Comparison of ENCODE assay signal across 10 cellular contexts in the genomic region with DNA sequence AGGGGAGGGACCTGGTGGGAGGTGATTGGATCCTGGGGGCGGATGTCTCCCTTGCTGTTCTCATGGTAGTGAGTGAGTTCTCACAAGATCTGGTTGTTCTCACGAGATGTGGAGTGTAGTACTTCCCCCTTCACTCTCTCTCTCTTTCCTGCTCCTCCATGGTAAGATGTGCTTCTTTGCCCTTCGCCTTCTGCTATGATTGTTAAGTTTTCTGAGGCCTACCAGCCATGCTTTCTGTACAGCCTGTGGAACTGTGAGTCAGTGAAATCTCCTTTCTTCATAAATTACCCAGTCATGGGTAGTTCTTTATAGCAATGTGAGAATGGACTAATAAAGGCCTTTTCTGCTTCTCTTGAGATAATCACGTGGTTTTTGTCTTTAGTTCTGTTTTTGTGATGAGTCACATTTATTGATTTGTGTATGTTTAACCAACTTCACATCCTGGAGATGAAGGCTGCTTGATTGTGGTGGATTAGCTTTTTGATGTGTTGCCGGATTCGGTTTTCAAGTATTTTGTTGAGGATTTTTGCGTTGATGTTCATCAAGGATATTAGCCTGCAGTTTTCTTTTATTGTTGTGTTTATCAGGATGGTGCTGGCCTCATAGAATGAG. TPM values are rescaled to one million over a fixed set of nuclear protein-coding genes. Genes with fewer than 3 reads are reported as not detected.
DNase-seq lines count a peak whose midpoint lies in the region; ATAC-seq, FAIRE-seq and TF ChIP-seq lines count a peak whose summit lies in the region.
"Had no signal": no experiment of that assay in that cellular context is flagged by ENCODE, and none has a peak within 500 bp of the region (broad histone marks: within the 10 kb centered on the region; RNA-seq: fewer than 3 reads in every experiment).

No MANE protein-coding gene starts in this region.

- H3K4me2 ChIP-seq in HepG2 (ENCODE audit: low read depth, low read length) = no peak overlapping the region

- no peak for TF ChIP-seq RAD21 in HepG2 (CRISPR knock-in tag; IDR thresholded peaks at IDR 0.05)

- H3K9me3 Mint-ChIP-seq in T-helper 2 cell treated with Interferon-gamma antibody and Interleukin-4, amounts not matched to agents 5 μg/mL and 100 μg/mL, for 36 hours = peaks cover 15% of the 10 kb centered on the region

- H3K79me2 ChIP-seq in HepG2 (ENCODE audit: insufficient read depth, low read length) = peaks cover 19% of the 10 kb centered on the region

- POLR2A ChIA-PET in HepG2 (lab: Yijun Ruan, JAX) (interaction anchor here (1.3 kb wide), 1 partner anchor 10 kb away, joined by 3 read pairs; no protein-coding TSS in a partner anchor), A673 (lab: Charles Lee; ENCODE audit: low non-redundant PET) (no interaction called here)

- H3K4me1 ChIP-seq in HepG2 (ENCODE audit: insufficient read depth, low read length) = peaks cover 19% of the 10 kb centered on the region
- no peaks in the 10 kb centered on the region for H3K4me1 ChIP-seq in A673 (ENCODE audit: insufficient read depth, low read length, poor library complexity, severe bottlenecking)

- H3K27me3 ChIP-seq in HepG2 (ENCODE audit: control insufficient read depth in 1 of 2, insufficient read depth in 2 of 2, low read length in 2 of 2) = no peaks in the 10 kb centered on the region
- H3K27me3 ChIP-seq in A673 (replicated peaks; ENCODE audit: insufficient read depth, low read depth, low read length, poor library complexity) = no peaks in the 10 kb centered on the region

- intact Hi-C loops in HepG2 (cut with micrococcal nuclease; ENCODE audit: unreplicated experiment) (no loop called here), A673 (cut with micrococcal nuclease; ENCODE audit: unreplicated experiment) (no loop called here)

- peak overlapping the region; percentile 76 for H3K27ac Mint-ChIP-seq in T-helper 2 cell treated with Interferon-gamma antibody and Interleukin-4, amounts not matched to agents 5 μg/mL and 100 μg/mL, for 36 hours

- ATAC-seq in HG03025 (IDR thresholded peaks at IDR 0.05; ENCODE audit: low FRiP score, unreplicated experiment) = peak; percentile 55
- ATAC-seq in HepG2 = peak; percentile 67
- no peak for ATAC-seq in GM19452 (IDR thresholded peaks at IDR 0.05; ENCODE audit: unreplicated experiment)

- H3K36me3 Mint-ChIP-seq in T-helper 2 cell treated with Interferon-gamma antibody and Interleukin-4, amounts not matched to agents 5 μg/mL and 100 μg/mL, for 36 hours (ENCODE audit: low read depth) = peaks cover 24% of the 10 kb centered on the region

- TF ChIP-seq EP300 in HepG2 (IDR thresholded peaks at IDR 0.05; ENCODE audit: low read depth in 2 of 2, low read length in 2 of 2) (no peak), HepG2 (CRISPR knock-in tag; IDR thresholded peaks at IDR 0.05; ENCODE audit: borderline replicate concordance) (no peak)

- in situ Hi-C loops in HepG2 (cut with HindIII; ENCODE audit: extremely low pct_ligation_motif_present, low pct_unique_long_range_greater_than_20kb) = no loop called here

- H4K20me1 ChIP-seq in HepG2 (ENCODE audit: insufficient read depth, low read length) = no peaks in the 10 kb centered on the region

- TF ChIP-seq POLR2A in HepG2 (IDR thresholded peaks at IDR 0.05; ENCODE audit: insufficient read depth in 1 of 2, low read depth in 2 of 2, low read length in 2 of 2) = no peak

- H3K27ac ChIP-seq in HepG2 (ENCODE audit: extremely low read length, insufficient read depth, low read length) (peak overlapping the region; percentile 4), A673 (ENCODE audit: low read depth, low read length, poor library complexity, severe bottlenecking) (no peak overlapping the region)

- H3K36me3 ChIP-seq in HepG2 (replicated peaks in 1 of 2; ENCODE audit: control insufficient read depth in 1 of 2, insufficient read depth in 2 of 2, low read length in 2 of 2) (no peaks in the 10 kb centered on the region), A673 (ENCODE audit: insufficient read depth, low read length, poor library complexity, severe bottlenecking) (no peaks in the 10 kb centered on the region)

- CTCF ChIA-PET in HepG2 (lab: Yijun Ruan, JAX; ENCODE audit: low intra/inter-chr PET ratio, low total read pairs) = no interaction called here
- CTCF ChIA-PET in A673 (lab: Charles Lee) = no interaction called here

- no peaks in the 10 kb centered on the region for H3K9me3 ChIP-seq in HepG2 (ENCODE audit: low read length)
- peaks cover 9% of the 10 kb centered on the region for H3K9me3 ChIP-seq in A673 (ENCODE audit: low read depth, low read length, poor library complexity, severe bottlenecking)

- no TSS peak for BruUV-seq in HepG2 (replicated peaks; lab: Mats Ljungman, UMichigan)
- BruUV-seq in A673 (replicated peaks; lab: Mats Ljungman, UMichigan) = no TSS peak

- no peak overlapping the region for H3K9ac ChIP-seq in HepG2 (ENCODE audit: insufficient read depth, low read depth, low read length)

- H2AFZ ChIP-seq in HepG2 (ENCODE audit: low read length) = no peak overlapping the region

- peaks cover 28% of the 10 kb centered on the region for H3K4me1 Mint-ChIP-seq in T-helper 2 cell treated with Interferon-gamma antibody and Interleukin-4, amounts not matched to agents 5 μg/mL and 100 μg/mL, for 36 hours (ENCODE audit: low read depth)

- peak; percentile 26 for FAIRE-seq in HepG2 (lab: Jason Lieb, UNC)

- WGBS in HepG2 (ENCODE audit: low lambda C conversion rate) = 64% methylated on average over 7 of the region's 7 CpGs

- no peak for DNase-seq in T-helper 2 cell treated with Interferon-gamma antibody and Interleukin-4, amounts not matched to agents 5 μg/mL and 100 μg/mL, for 36 hours (ENCODE audit: low spot score)
- peak; percentile 44 for DNase-seq in HepG2 (ENCODE audit: low spot score)
- DNase-seq in A673 (ENCODE audit: low spot score) = no peak
- no peak for DNase-seq in NCI-H748 (lab: John Stamatoyannopoulos, UW; ENCODE audit: unreplicated experiment)
- DNase-seq: effector CD4-positive, alpha-beta T cell; NCI-H1105 treated with DMSO at 0.1 percent for 48 hours; SHP77 had no signal

- H3K4me3 ChIP-seq in GM12875 (ENCODE audit: low read depth, low read length) (peak overlapping the region; percentile 19), HepG2 (replicated peaks in 1 of 3; ENCODE audit: insufficient read depth in 1 of 3, low read depth in 2 of 3, low read length in 3 of 3) (no peak overlapping the region), A673 (ENCODE audit: low read depth, low read length, poor library complexity, severe bottlenecking) (no peak overlapping the region)

- TF ChIP-seq CTCF in GM12875 (IDR thresholded peaks at IDR 0.05; ENCODE audit: borderline replicate concordance, insufficient read depth, low read depth, low read length) (no peak), HepG2 (CRISPR knock-in tag; IDR thresholded peaks at IDR 0.05) (no peak), A673 (conservative IDR thresholded peaks at IDR 0.05; ENCODE audit: low read depth, low read length) (no peak)

- no peaks in the 10 kb centered on the region for H3K27me3 Mint-ChIP-seq in T-helper 2 cell treated with Interferon-gamma antibody and Interleukin-4, amounts not matched to agents 5 μg/mL and 100 μg/mL, for 36 hours (ENCODE audit: low read depth)

- peak overlapping the region; percentile 6 for H3K4me3 Mint-ChIP-seq in T-helper 2 cell treated with Interferon-gamma antibody and Interleukin-4, amounts not matched to agents 5 μg/mL and 100 μg/mL, for 36 hours

TF ChIP-seq in HepG2, 621 proteins besides CTCF, POLR2A, EP300 and RAD21 (continues in another document):
- TF ChIP-seq FOXA1 (IDR thresholded peaks at IDR 0.05) (no peak), FOXA1 (CRISPR knock-in tag; IDR thresholded peaks at IDR 0.05) (no peak), ZFP36L1 (CRISPR knock-in tag; IDR thresholded peaks at IDR 0.05) (no peak), GFI1 (CRISPR knock-in tag; IDR thresholded peaks at IDR 0.05; ENCODE audit: borderline replicate concordance) (no peak), ZIK1 (CRISPR knock-in tag; IDR thresholded peaks at IDR 0.05; ENCODE audit: borderline replicate concordance, low read depth) (no peak)

RNA-seq across cellular contexts. Expression of a gene that starts 45.5 kb away (rescaled TPM):
- total RNA-seq in HepG2 (2016; rRNA removed; fragmentation: Illumina TruSeq; extraction: Trizol) (22.6 and 27.8 TPM in 2 replicates), A673 (2021) (19.3 and 20.7 TPM in 2 replicates)
- total RNA-seq in HepG2 (2016; cell fraction: cytosol; rRNA removed; fragmentation: Illumina TruSeq; extraction: Trizol; ENCODE audit: low read depth) = 8.0 and 9.8 TPM in 2 replicates
- 22.4 and 27.7 TPM in 2 replicates for total RNA-seq in HepG2 (2016; cell fraction: insoluble cytoplasmic fraction; rRNA removed; fragmentation: Illumina TruSeq; extraction: Trizol)
- total RNA-seq in HepG2 (2016; cell fraction: membrane; rRNA removed; fragmentation: Illumina TruSeq; extraction: Trizol) = 6.6 and 7.1 TPM in 2 replicates
- 52.5 and 56.6 TPM in 2 replicates for total RNA-seq in HepG2 (2016; cell fraction: nucleus; rRNA removed; fragmentation: Illumina TruSeq; extraction: Trizol)
- 7.0 and 7.9 TPM in 2 replicates for polyA plus RNA-seq in HepG2 (2011; rRNA removed)
- polyA plus RNA-seq in HepG2 (2011; cell fraction: cytosol; rRNA removed) = 3.6 and 6.8 TPM in 2 replicates
- polyA plus RNA-seq in HepG2 (2011; cell fraction: nucleus; rRNA removed) = 6.0 and 8.0 TPM in 2 replicates
- 6.0 and 8.6 TPM in 2 replicates for polyA plus RNA-seq in HepG2 (2012)
- polyA plus RNA-seq in HepG2 (2016; cell fraction: cytosol; fragmentation: Illumina TruSeq; extraction: Trizol; ENCODE audit: low read depth) = 0.60 and 0.68 TPM in 2 replicates
- polyA plus RNA-seq in HepG2 (2016; cell fraction: insoluble cytoplasmic fraction; fragmentation: Illumina TruSeq; extraction: Trizol; ENCODE audit: low read depth) = 12.1 and 13.5 TPM in 2 replicates
- polyA plus RNA-seq in HepG2 (2016; cell fraction: membrane; fragmentation: Illumina TruSeq; extraction: Trizol; ENCODE audit: low read depth) = 0.87 and 1.3 TPM in 2 replicates
- 10.1 and 10.5 TPM in 2 replicates for polyA plus RNA-seq in HepG2 (2016; cell fraction: nucleus; fragmentation: Illumina TruSeq; extraction: Trizol; ENCODE audit: insufficient read depth, low read depth)
- polyA minus RNA-seq in HepG2 (2011; rRNA and poly(A)+ RNA removed; ENCODE audit: low replicate concordance) = 21.9 and 40.8 TPM in 2 replicates
- polyA minus RNA-seq in HepG2 (2011; cell fraction: cytosol; rRNA and poly(A)+ RNA removed) = 14.2 and 22.6 TPM in 2 replicates
- 114 and 137 TPM in 2 replicates for polyA minus RNA-seq in HepG2 (2011; cell fraction: nucleus; rRNA and poly(A)+ RNA removed)
